In genomic region chr7:74097937-74098614, GRCh38 we compare ENCODE assay signal across 9 cellular contexts. TPM values are rescaled to one million over a fixed set of nuclear protein-coding genes. Genes with fewer than 3 reads are reported as not detected.
A peak's percentile ranks its signal among the peaks of the same experiment; 100 is the strongest.
DNase-seq lines count a peak whose midpoint lies in the region; ATAC-seq and TF ChIP-seq lines count a peak whose summit lies in the region.
"Had no signal": no experiment of that assay in that cellular context is flagged by ENCODE, and none has a peak within 500 bp of the region (broad histone marks: within the 10 kb centered on the region; RNA-seq: fewer than 3 reads in every experiment).

No MANE protein-coding gene starts in this region.

- no peaks in the 10 kb centered on the region for H3K27me3 ChIP-seq in uterus

- H3K4me3 Mint-ChIP-seq in activated CD8-positive, alpha-beta T cell treated with anti-CD3 and anti-CD28 coated beads, Interleukin-2, amount 10 ng/mL, durations not matched to agents 7 days and 5 days, result no peak overlapping the region
- no peak overlapping the region for H3K4me3 Mint-ChIP-seq in activated CD8-positive, alpha-beta T cell treated with anti-CD3 and anti-CD28 coated beads for 36 hours
- H3K4me3 Mint-ChIP-seq in brain, result peak overlapping the region in 2 of 5 experiments; percentile 10 to 48

- TF ChIP-seq POLR2A in lower leg skin (IDR thresholded peaks at IDR 0.05) (no peak), uterus (IDR thresholded peaks at IDR 0.05) (no peak)

- intact Hi-C loops in activated CD8-positive, alpha-beta T cell treated with anti-CD3 and anti-CD28 coated beads for 36 hours (cut with micrococcal nuclease), result no loop called here
- intact Hi-C loops in lower leg skin (cut with DNase I; ENCODE audit: low total_unique reads), result no loop called here
- intact Hi-C loops in uterus (cut with DNase I; ENCODE audit: low total_unique reads), result no loop called here
- intact Hi-C loops in left ventricle myocardium superior (cut with micrococcal nuclease), result no loop called here

- CTCF ChIA-PET in activated CD8-positive, alpha-beta T cell treated with anti-CD3 and anti-CD28 coated beads, Interleukin-2, amount 10 ng/mL, durations not matched to agents 7 days and 5 days (lab: Charles Lee), result no interaction called here
- CTCF ChIA-PET in activated CD8-positive, alpha-beta T cell treated with anti-CD3 and anti-CD28 coated beads for 36 hours (lab: Charles Lee), result interaction anchor here (1.4 kb wide), 1 partner anchor 66 kb away, joined by 3 read pairs; no protein-coding TSS in a partner anchor

- peaks cover 25% of the 10 kb centered on the region for H3K4me1 Mint-ChIP-seq in activated CD8-positive, alpha-beta T cell treated with anti-CD3 and anti-CD28 coated beads, Interleukin-2, amount 10 ng/mL, durations not matched to agents 7 days and 5 days (ENCODE audit: low read depth)
- peaks cover 19% of the 10 kb centered on the region for H3K4me1 Mint-ChIP-seq in activated CD8-positive, alpha-beta T cell treated with anti-CD3 and anti-CD28 coated beads for 36 hours (ENCODE audit: low read depth)
- peaks cover 30% of the 10 kb centered on the region for H3K4me1 Mint-ChIP-seq in brain

- DNase-seq in activated CD8-positive, alpha-beta T cell treated with anti-CD3 and anti-CD28 coated beads, Interleukin-2, amount 10 ng/mL, durations not matched to agents 7 days and 5 days, result no peak
- no peak for DNase-seq in activated CD8-positive, alpha-beta T cell treated with anti-CD3 and anti-CD28 coated beads for 36 hours
- DNase-seq in lower leg skin (ENCODE audit: low spot score in 2 of 2) (peak; percentile 79 to 94), uterus (peak; percentile 70 to 76), left ventricle myocardium superior (no peak)
- DNase-seq: 8988T had no signal

- H3K36me3 ChIP-seq in uterus, result no peaks in the 10 kb centered on the region

- no peak for TF ChIP-seq CTCF in activated CD8-positive, alpha-beta T cell treated with anti-CD3 and anti-CD28 coated beads for 36 hours (IDR thresholded peaks at IDR 0.05)
- TF ChIP-seq CTCF in brain (conservative IDR thresholded peaks at IDR 0.05) (no peak), lower leg skin (IDR thresholded peaks at IDR 0.05) (no peak), uterus (IDR thresholded peaks at IDR 0.05) (no peak)

- POLR2A ChIA-PET in activated CD8-positive, alpha-beta T cell treated with anti-CD3 and anti-CD28 coated beads, Interleukin-2, amount 10 ng/mL, durations not matched to agents 7 days and 5 days (lab: Charles Lee), result interaction anchor here (0.8 kb wide), 1 partner anchor 385 kb away, joined by 3 read pairs; no protein-coding TSS in a partner anchor
- POLR2A ChIA-PET in activated CD8-positive, alpha-beta T cell treated with anti-CD3 and anti-CD28 coated beads for 36 hours (lab: Charles Lee), result no interaction called here

- H3K36me3 Mint-ChIP-seq in activated CD8-positive, alpha-beta T cell treated with anti-CD3 and anti-CD28 coated beads, Interleukin-2, amount 10 ng/mL, durations not matched to agents 7 days and 5 days (ENCODE audit: low read depth), result peaks cover 38% of the 10 kb centered on the region
- peaks cover 21% of the 10 kb centered on the region for H3K36me3 Mint-ChIP-seq in activated CD8-positive, alpha-beta T cell treated with anti-CD3 and anti-CD28 coated beads for 36 hours (ENCODE audit: low read depth)
- H3K36me3 Mint-ChIP-seq in brain, result peaks cover 53% of the 10 kb centered on the region

- H3K27me3 Mint-ChIP-seq in activated CD8-positive, alpha-beta T cell treated with anti-CD3 and anti-CD28 coated beads, Interleukin-2, amount 10 ng/mL, durations not matched to agents 7 days and 5 days (ENCODE audit: low read depth), result no peaks in the 10 kb centered on the region
- no peaks in the 10 kb centered on the region for H3K27me3 Mint-ChIP-seq in activated CD8-positive, alpha-beta T cell treated with anti-CD3 and anti-CD28 coated beads for 36 hours
- H3K27me3 Mint-ChIP-seq in brain, result peaks cover 3% of the 10 kb centered on the region

- WGBS in lower leg skin, 2 donors, result 40 to 49% methylated on average over 11 of the region's 11 CpGs

- peak overlapping the region; percentile 73 for H3K27ac ChIP-seq in uterus

- no peaks in the 10 kb centered on the region for H3K9me3 Mint-ChIP-seq in activated CD8-positive, alpha-beta T cell treated with anti-CD3 and anti-CD28 coated beads, Interleukin-2, amount 10 ng/mL, durations not matched to agents 7 days and 5 days (ENCODE audit: insufficient read depth)
- H3K9me3 Mint-ChIP-seq in activated CD8-positive, alpha-beta T cell treated with anti-CD3 and anti-CD28 coated beads for 36 hours, result no peaks in the 10 kb centered on the region
- H3K9me3 Mint-ChIP-seq in brain, result peaks cover 0 to 4% (median 3%) of the 10 kb centered on the region in 5 experiments

- H3K4me1 ChIP-seq in uterus, result peaks cover 0 to 6% of the 10 kb centered on the region in 2 donors

- peak overlapping the region; percentile 42 for H3K27ac Mint-ChIP-seq in activated CD8-positive, alpha-beta T cell treated with anti-CD3 and anti-CD28 coated beads, Interleukin-2, amount 10 ng/mL, durations not matched to agents 7 days and 5 days
- no peak overlapping the region for H3K27ac Mint-ChIP-seq in activated CD8-positive, alpha-beta T cell treated with anti-CD3 and anti-CD28 coated beads for 36 hours
- peak overlapping the region; percentile 75 to 99 (median 94) for H3K27ac Mint-ChIP-seq in brain

- H3K9me3 ChIP-seq in uterus, result no peaks in the 10 kb centered on the region

- no peak for ATAC-seq in activated CD8-positive, alpha-beta T cell treated with anti-CD3 and anti-CD28 coated beads, Interleukin-2, amount 10 ng/mL, durations not matched to agents 7 days and 5 days
- no peak for ATAC-seq in activated CD8-positive, alpha-beta T cell treated with anti-CD3 and anti-CD28 coated beads for 36 hours
- ATAC-seq in GM21360 (IDR thresholded peaks at IDR 0.05; ENCODE audit: unreplicated experiment) (no peak), left ventricle myocardium superior (no peak), HG02763 (IDR thresholded peaks at IDR 0.05; ENCODE audit: unreplicated experiment) (no peak)

- H3K4me3 ChIP-seq in lower leg skin (ENCODE audit: low read depth, poor library complexity, severe bottlenecking) (no peak overlapping the region), uterus (no peak overlapping the region)

RNA-seq across cellular contexts. Expression of gene LIMK1, which starts 14.5 kb away (rescaled TPM):
- total RNA-seq in activated CD8-positive, alpha-beta T cell treated with anti-CD3 and anti-CD28 coated beads, Interleukin-2, amount 10 ng/mL, durations not matched to agents 7 days and 5 days, result 10 to 100 TPM; 33.5 to 37.6 TPM
- total RNA-seq in activated CD8-positive, alpha-beta T cell treated with anti-CD3 and anti-CD28 coated beads for 36 hours, result 10 to 100 TPM; 17.8 to 20.8 TPM
- 67.3 TPM for polyA plus RNA-seq in brain (ENCODE audit: insufficient read depth, low read depth, low replicate concordance)
- 10 to 100 TPM in 3 of 4 donors, 1 to 10 TPM in 1; 7.7 to 19.5 (median 14.6) TPM for total RNA-seq in lower leg skin
- total RNA-seq in uterus, result 10 to 100 TPM in 2 of 4 donors, 1 to 10 TPM in 2; 1.8 to 22.4 (median 11.4) TPM
- 9.4 TPM for total RNA-seq in left ventricle myocardium superior

Comparison
In these comparisons a context has a peak if more than half of its experiments do, and no peak if none do; other contexts are left out.
1. DNase-seq: peak in lower leg skin (2 of 2) and uterus (2 of 2); none in activated CD8-positive, alpha-beta T cell treated with anti-CD3 and anti-CD28 coated beads, Interleukin-2, amount 10 ng/mL, durations not matched to agents 7 days and 5 days (single experiment), activated CD8-positive, alpha-beta T cell treated with anti-CD3 and anti-CD28 coated beads for 36 hours (single experiment) and left ventricle myocardium superior (single experiment).